ENCODE assay signal across 13 cellular contexts in the genomic region with DNA sequence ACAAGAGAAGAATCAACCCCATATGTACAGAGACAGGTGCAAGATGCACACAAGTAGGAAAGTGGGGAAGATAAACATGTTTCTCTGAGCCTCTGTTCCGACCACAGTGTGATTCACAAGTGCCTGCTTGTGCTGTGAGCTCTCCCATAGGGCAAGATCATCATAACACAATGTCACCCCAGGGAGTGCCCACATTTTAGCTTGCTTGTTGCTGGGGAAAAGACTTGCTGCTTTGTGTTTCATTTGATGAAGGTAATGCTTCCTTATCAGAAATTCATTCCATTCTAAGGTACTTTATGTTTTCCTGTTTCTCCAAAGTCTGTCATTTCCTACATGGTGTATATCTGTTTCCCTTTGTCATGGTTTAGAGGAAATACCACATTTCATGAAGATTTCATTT.
A peak's percentile ranks its signal among the peaks of the same experiment; 100 is the strongest.
DNase-seq lines count a peak whose midpoint lies in the region; ATAC-seq and TF ChIP-seq lines count a peak whose summit lies in the region.
"Had no signal": no experiment of that assay in that cellular context is flagged by ENCODE, and none has a peak within 500 bp of the region (broad histone marks: within the 10 kb centered on the region; RNA-seq: fewer than 3 reads in every experiment).

No MANE protein-coding gene starts in this region.

- peaks cover 5% of the 10 kb centered on the region; the same call in 1 of the 2 replicates for H3K36me3 ChIP-seq in MG63
- H3K36me3 ChIP-seq: right atrium auricular region had no signal

- no peak for ATAC-seq in GM21528 (IDR thresholded peaks at IDR 0.05; ENCODE audit: low FRiP score, unreplicated experiment)

- H3K27me3 Mint-ChIP-seq in mesothelial cell of epicardium (ENCODE audit: low read depth), result no peaks in the 10 kb centered on the region
- H3K27me3 Mint-ChIP-seq: activated naive CD8-positive, alpha-beta T cell treated with anti-CD3 and anti-CD28 coated beads, Interleukin-2, amount 10 ng/mL, durations not matched to agents 7 days and 5 days had no signal

- no peaks in the 10 kb centered on the region for H3K36me3 Mint-ChIP-seq in mesothelial cell of epicardium
- H3K36me3 Mint-ChIP-seq: activated naive CD8-positive, alpha-beta T cell treated with anti-CD3 and anti-CD28 coated beads, Interleukin-2, amount 10 ng/mL, durations not matched to agents 7 days and 5 days had no signal

- no peak for TF ChIP-seq CTCF in mesothelial cell of epicardium (IDR thresholded peaks at IDR 0.05; ENCODE audit: unreplicated experiment)

- H3K4me3 Mint-ChIP-seq in mesothelial cell of epicardium, result no peak overlapping the region
- H3K4me3 Mint-ChIP-seq: activated naive CD8-positive, alpha-beta T cell treated with anti-CD3 and anti-CD28 coated beads, Interleukin-2, amount 10 ng/mL, durations not matched to agents 7 days and 5 days had no signal

- H3K4me3 ChIP-seq in MG63, result no peak overlapping the region
- H3K4me3 ChIP-seq: right atrium auricular region had no signal

- DNase-seq in EH (ENCODE audit: low read depth), result peak; percentile 46
- peak; percentile 50 for DNase-seq in MG63
- DNase-seq in dermis blood vessel endothelial cell, result peak; percentile 93
- DNase-seq in non-pigmented ciliary epithelial cell (ENCODE audit: low read depth), result peak; percentile 71
- no peak for DNase-seq in activated CD4-positive, CD25-positive, alpha-beta regulatory T cell treated with anti-CD3 and anti-CD28 coated beads, Interleukin-2, amount 50 U/mL, for 72 hours
- no peak for DNase-seq in mesothelial cell of epicardium (ENCODE audit: low spot score in 2 of 2, unreplicated experiment in 2 of 2)
- no peak for DNase-seq in ureter (ENCODE audit: low spot score)
- DNase-seq: activated CD4-positive, CD25-positive, alpha-beta regulatory T cell; activated naive CD8-positive, alpha-beta T cell treated with anti-CD3 and anti-CD28 coated beads, Interleukin-2, amount 10 ng/mL, durations not matched to agents 7 days and 5 days; DND-41; NCI-H2107 had no signal

- no peaks in the 10 kb centered on the region for H3K27me3 ChIP-seq in MG63
- H3K27me3 ChIP-seq: right atrium auricular region had no signal

- peaks cover 37% of the 10 kb centered on the region for H3K9me3 Mint-ChIP-seq in mesothelial cell of epicardium

- peaks cover 18% of the 10 kb centered on the region for H3K4me1 Mint-ChIP-seq in mesothelial cell of epicardium
- H3K4me1 Mint-ChIP-seq: activated naive CD8-positive, alpha-beta T cell treated with anti-CD3 and anti-CD28 coated beads, Interleukin-2, amount 10 ng/mL, durations not matched to agents 7 days and 5 days had no signal

- no peaks in the 10 kb centered on the region for H3K9me3 ChIP-seq in MG63
- H3K9me3 ChIP-seq: right atrium auricular region had no signal

- no peak overlapping the region for H3K27ac Mint-ChIP-seq in mesothelial cell of epicardium
- H3K27ac Mint-ChIP-seq: activated naive CD8-positive, alpha-beta T cell treated with anti-CD3 and anti-CD28 coated beads, Interleukin-2, amount 10 ng/mL, durations not matched to agents 7 days and 5 days had no signal

Comparison
In these comparisons a context has a peak if more than half of its experiments do, and no peak if none do; other contexts are left out.
1. DNase-seq: peak in EH (single experiment), MG63 (single experiment), dermis blood vessel endothelial cell (single experiment) and non-pigmented ciliary epithelial cell (single experiment); none in activated CD4-positive, CD25-positive, alpha-beta regulatory T cell treated with anti-CD3 and anti-CD28 coated beads, Interleukin-2, amount 50 U/mL, for 72 hours (single experiment), mesothelial cell of epicardium (0 of 2) and ureter (single experiment).